ENCODE assay signal across 13 cellular contexts in genomic region chr6:27667016-27667415, GRCh38.
DNase-seq lines count a peak whose midpoint lies in the region; ATAC-seq, FAIRE-seq and TF ChIP-seq lines count a peak whose summit lies in the region.
"Had no signal": no experiment of that assay in that cellular context is flagged by ENCODE, and none has a peak within 500 bp of the region (broad histone marks: within the 10 kb centered on the region; RNA-seq: fewer than 3 reads in every experiment).

No MANE protein-coding gene starts in this region.

- CTCF ChIA-PET in CD4-positive, alpha-beta T cell (lab: Charles Lee), result no interaction called here

- no peak overlapping the region for H3K9ac ChIP-seq in astrocyte (ENCODE audit: low read length)

- H3K4me3 ChIP-seq in HFF-Myc (replicated peaks; ENCODE audit: low read depth, low read length) (peak overlapping the region; percentile 41), astrocyte (ENCODE audit: insufficient read depth, low read depth, low read length) (no peak overlapping the region), testis (no peak overlapping the region), right cardiac atrium (ENCODE audit: low read length) (no peak overlapping the region)

- TF ChIP-seq CTCF in CD4-positive, alpha-beta T cell (IDR thresholded peaks at IDR 0.05), result no peak
- TF ChIP-seq CTCF in HFF-Myc (IDR thresholded peaks at IDR 0.05; ENCODE audit: low read depth, low read length, missing control alignments) (no peak), astrocyte (IDR thresholded peaks at IDR 0.05; ENCODE audit: insufficient read depth, low read depth, low read length) (no peak), testis (IDR thresholded peaks at IDR 0.05) (no peak)

- TF ChIP-seq POLR2A in testis (IDR thresholded peaks at IDR 0.05), result no peak

- H4K20me1 ChIP-seq in astrocyte (ENCODE audit: insufficient read depth, low read length), result peaks cover 3% of the 10 kb centered on the region

- H3K27ac ChIP-seq in CD4-positive, alpha-beta T cell (ENCODE audit: low read depth, low read length), result no peak overlapping the region
- H3K27ac ChIP-seq in astrocyte (ENCODE audit: low read depth, low read length), result no peak overlapping the region
- H3K27ac ChIP-seq in testis, result no peak overlapping the region
- no peak overlapping the region for H3K27ac ChIP-seq in right cardiac atrium (ENCODE audit: low read length)

- peaks cover 91% of the 10 kb centered on the region for H3K27me3 Mint-ChIP-seq in CD4-positive, alpha-beta T cell
- peaks cover 10% of the 10 kb centered on the region for H3K27me3 Mint-ChIP-seq in astrocyte (ENCODE audit: low read depth, unreplicated experiment)

- FAIRE-seq in astrocyte (lab: Jason Lieb, UNC), result no peak

- no peak overlapping the region for H2AFZ ChIP-seq in astrocyte (ENCODE audit: low read depth, low read length)

- H3K4me1 Mint-ChIP-seq in CD4-positive, alpha-beta T cell (ENCODE audit: low read depth), result peaks cover 31% of the 10 kb centered on the region
- peaks cover 7% of the 10 kb centered on the region for H3K4me1 Mint-ChIP-seq in astrocyte (ENCODE audit: low read depth, unreplicated experiment)

- no peaks in the 10 kb centered on the region for H3K36me3 Mint-ChIP-seq in CD4-positive, alpha-beta T cell (ENCODE audit: low read depth)
- no peaks in the 10 kb centered on the region for H3K36me3 Mint-ChIP-seq in astrocyte (ENCODE audit: low read depth, unreplicated experiment)
- H3K36me3 Mint-ChIP-seq: CD4-positive, CD25-positive, alpha-beta regulatory T cell had no signal

- intact Hi-C loops in CD4-positive, alpha-beta T cell (cut with DNase I, micrococcal nuclease), result no loop called here
- intact Hi-C loops in testis (cut with DNase I; ENCODE audit: low total_unique reads) (no loop called here), right cardiac atrium (cut with DNase I) (no loop called here)

- no peak overlapping the region for H3K27ac Mint-ChIP-seq in CD4-positive, alpha-beta T cell
- H3K27ac Mint-ChIP-seq in astrocyte (ENCODE audit: unreplicated experiment), result no peak overlapping the region
- H3K27ac Mint-ChIP-seq: activated CD4-positive, alpha-beta T cell treated with anti-CD3 and anti-CD28 coated beads, Interleukin-2, amount 10 ng/mL, durations not matched to agents 7 days and 5 days; CD4-positive, CD25-positive, alpha-beta regulatory T cell had no signal

- peaks cover 5% of the 10 kb centered on the region for H3K9me3 Mint-ChIP-seq in CD4-positive, alpha-beta T cell
- peaks cover 5% of the 10 kb centered on the region for H3K9me3 Mint-ChIP-seq in astrocyte (ENCODE audit: unreplicated experiment)

- WGBS in testis, 2 donors, result 11 to 17% methylated on average over 5 of the region's 5 CpGs
- 18% methylated on average over 5 of the region's 5 CpGs for WGBS in right cardiac atrium

- H3K27me3 ChIP-seq in CD4-positive, alpha-beta T cell (ENCODE audit: control insufficient read depth, insufficient read depth, low read length), result peaks cover 85% of the 10 kb centered on the region
- H3K27me3 ChIP-seq in astrocyte (ENCODE audit: insufficient read depth, low read length) (no peaks in the 10 kb centered on the region), testis (no peaks in the 10 kb centered on the region), right cardiac atrium (ENCODE audit: control insufficient read depth, insufficient read depth) (peaks cover 4% of the 10 kb centered on the region)

- H3K36me3 ChIP-seq in astrocyte (ENCODE audit: insufficient read depth, low read length), result no peaks in the 10 kb centered on the region
- H3K36me3 ChIP-seq in testis (ENCODE audit: low read depth, missing control alignments), result no peaks in the 10 kb centered on the region

- H3K4me2 ChIP-seq in astrocyte (ENCODE audit: low read length), result peak overlapping the region; percentile 84

- no peaks in the 10 kb centered on the region for H3K79me2 ChIP-seq in astrocyte (ENCODE audit: insufficient read depth, low read length)

- no peak for DNase-seq in CD4-positive, alpha-beta T cell
- DNase-seq in HFF-Myc (ENCODE audit: extremely low read depth, low read depth), result no peak
- no peak for DNase-seq in astrocyte (ENCODE audit: low read depth)
- DNase-seq in kidney tubule cell (ENCODE audit: low spot score), result peak; percentile 5
- DNase-seq in testis, result no peak
- no peak for DNase-seq in CD1c-positive myeloid dendritic cell (ENCODE audit: extremely low spot score)
- DNase-seq in right cardiac atrium, result no peak
- DNase-seq: activated CD4-positive, alpha-beta T cell treated with anti-CD3 and anti-CD28 coated beads, Interleukin-2, amount 10 ng/mL, durations not matched to agents 7 days and 5 days; CD4-positive, CD25-positive, alpha-beta regulatory T cell; dermis blood vessel endothelial cell; NCI-H1092 treated with DMSO at 0.1 percent for 48 hours; NCI-H524 treated with DMSO at 0.1 percent for 48 hours had no signal

- POLR2A ChIA-PET in CD4-positive, alpha-beta T cell (lab: Charles Lee), result no interaction called here

- H3K4me3 Mint-ChIP-seq in CD4-positive, alpha-beta T cell, result peak overlapping the region; percentile 17
- H3K4me3 Mint-ChIP-seq in astrocyte (ENCODE audit: unreplicated experiment), result peak overlapping the region; percentile 88
- H3K4me3 Mint-ChIP-seq: activated CD4-positive, alpha-beta T cell treated with anti-CD3 and anti-CD28 coated beads, Interleukin-2, amount 10 ng/mL, durations not matched to agents 7 days and 5 days had no signal

- no peak for ATAC-seq in CD4-positive, alpha-beta T cell (ENCODE audit: poor library complexity)
- ATAC-seq in GM19395 (IDR thresholded peaks at IDR 0.05; ENCODE audit: unreplicated experiment) (no peak), right cardiac atrium (no peak)

- H3K4me1 ChIP-seq in astrocyte (ENCODE audit: insufficient read depth, low read length) (peaks cover 17% of the 10 kb centered on the region), testis (peaks cover 3% of the 10 kb centered on the region), right cardiac atrium (ENCODE audit: control insufficient read depth, insufficient read depth, low read length) (no peaks in the 10 kb centered on the region)

- peaks cover 22% of the 10 kb centered on the region for H3K9me3 ChIP-seq in CD4-positive, alpha-beta T cell (ENCODE audit: control insufficient read depth, low read length)
- H3K9me3 ChIP-seq in astrocyte (ENCODE audit: insufficient read depth, low read depth, low read length) (no peaks in the 10 kb centered on the region), testis (no peaks in the 10 kb centered on the region), right cardiac atrium (ENCODE audit: control insufficient read depth, low read length) (no peaks in the 10 kb centered on the region)
